Comparison of ENCODE assay signal across 1 cellular context in genomic region chr1:51863384-51863783, GRCh38.
TF ChIP-seq lines count a peak whose summit lies in the region.

No MANE protein-coding gene starts in this region.

TF ChIP-seq in GM12878, 131 proteins besides CTCF, POLR2A, EP300 and RAD21 (continued from another document and continues in another):
- TF ChIP-seq NKRF (conservative IDR thresholded peaks at IDR 0.05) (no peak), ZBED1 (IDR thresholded peaks at IDR 0.05; ENCODE audit: borderline replicate concordance) (no peak), ZNF687 (IDR thresholded peaks at IDR 0.05) (no peak), SREBF2 (IDR thresholded peaks at IDR 0.05; ENCODE audit: low read length) (no peak), BCL3 (IDR thresholded peaks at IDR 0.05; ENCODE audit: borderline replicate concordance, insufficient read depth, low read depth, low read length, poor library complexity, severe bottlenecking) (no peak), SMC3 (IDR thresholded peaks at IDR 0.05; ENCODE audit: borderline replicate concordance, low read length) (no peak), CBFB (IDR thresholded peaks at IDR 0.05; ENCODE audit: low read depth) (0 out of 2 replicates have a peak, but pooled peaks have one; percentile 20), BMI1 (IDR thresholded peaks at IDR 0.05; ENCODE audit: borderline replicate concordance) (peak; percentile 21; the same call in 1 of the 2 replicates), IRF3 (IDR thresholded peaks at IDR 0.05) (no peak), ZBTB4 (CRISPR knock-in tag; IDR thresholded peaks at IDR 0.05) (no peak), EED (IDR thresholded peaks at IDR 0.05; ENCODE audit: low read depth) (no peak), WRNIP1 (IDR thresholded peaks at IDR 0.05; ENCODE audit: borderline replicate concordance, low read depth, low read length) (no peak), BACH1 (IDR thresholded peaks at IDR 0.05; ENCODE audit: borderline replicate concordance) (no peak), NR2C2 (IDR thresholded peaks at IDR 0.05; ENCODE audit: borderline replicate concordance, control insufficient read depth, insufficient read length, low read depth) (no peak), SMAD5 (IDR thresholded peaks at IDR 0.05; ENCODE audit: low read depth) (no peak), MEF2B (IDR thresholded peaks at IDR 0.05; ENCODE audit: partially characterized antibody, poor library complexity, severe bottlenecking) (peak; percentile 61), HSF1 (IDR thresholded peaks at IDR 0.05; ENCODE audit: low read depth, low read length) (no peak), SREBF1 (IDR thresholded peaks at IDR 0.05; ENCODE audit: low read length) (no peak), SKIL (IDR thresholded peaks at IDR 0.05; ENCODE audit: low read depth, poor library complexity, severe bottlenecking) (no peak), NR2F1 (conservative IDR thresholded peaks at IDR 0.05) (no peak), MLLT1 (IDR thresholded peaks at IDR 0.05) (no peak), CREM (IDR thresholded peaks at IDR 0.05; ENCODE audit: low read depth) (peak; percentile 62; the same call in 1 of the 2 replicates), REST (IDR thresholded peaks at IDR 0.05; ENCODE audit: low read depth, low read length) (no peak), CREB1 (IDR thresholded peaks at IDR 0.05; ENCODE audit: low read depth) (peak; percentile 71), ZNF592 (IDR thresholded peaks at IDR 0.05) (no peak), JUND (IDR thresholded peaks at IDR 0.05; ENCODE audit: low read depth, low read length) (no peak)
